8 cellular contexts compared by ENCODE assay signal in the genomic region with DNA sequence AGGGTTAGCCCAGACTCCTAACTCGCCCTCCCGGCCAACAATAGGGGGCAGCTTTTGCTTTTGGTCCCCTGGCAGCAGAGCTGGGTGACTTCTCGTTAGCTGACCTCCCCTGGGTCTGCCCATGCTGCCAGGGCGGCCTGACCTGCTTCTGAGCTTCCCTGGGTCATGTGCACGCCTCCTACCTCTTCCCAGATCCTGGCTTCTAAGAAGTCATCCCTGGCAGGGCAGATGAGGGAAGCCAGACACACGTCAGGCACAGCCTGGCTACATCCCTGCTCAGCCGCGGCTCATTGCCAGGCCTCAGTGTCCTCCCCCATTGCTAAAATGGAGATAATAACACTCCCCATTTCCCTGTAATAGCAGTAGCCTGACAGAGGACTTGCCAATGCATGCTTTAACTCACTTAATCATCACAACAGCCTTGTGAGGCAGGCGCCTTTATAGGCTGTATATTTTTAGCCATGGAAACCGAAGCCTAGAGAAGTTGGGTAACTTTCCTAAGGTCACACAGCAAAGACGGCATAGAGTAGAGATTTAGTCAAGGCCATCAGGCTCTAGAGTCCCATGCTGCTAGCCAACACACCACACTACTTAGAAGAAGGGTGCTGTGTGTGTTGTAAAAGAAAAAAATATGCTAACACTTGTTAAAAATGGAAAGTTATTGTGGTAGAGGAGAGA. TPM values are rescaled to one million over a fixed set of nuclear protein-coding genes. Genes with fewer than 3 reads are reported as not detected.
DNase-seq lines count a peak whose midpoint lies in the region; ATAC-seq and TF ChIP-seq lines count a peak whose summit lies in the region.

No MANE protein-coding gene starts in this region.

- TF ChIP-seq RAD21 in HCT116 (IDR thresholded peaks at IDR 0.05; ENCODE audit: low read depth) = no peak

- no peaks in the 10 kb centered on the region for H3K27me3 Mint-ChIP-seq in activated CD4-positive, alpha-beta memory T cell treated with anti-CD3 and anti-CD28 coated beads, Interleukin-2, amount 10 ng/mL, durations not matched to agents 7 days and 5 days

- H3K9me2 ChIP-seq in HCT116 (ENCODE audit: insufficient read depth) = no peaks in the 10 kb centered on the region

- ATAC-seq in HCT116 (no peak), Right ventricle myocardium superior (ENCODE audit: poor library complexity) (peak; percentile 80), HG02588 (IDR thresholded peaks at IDR 0.05; ENCODE audit: unreplicated experiment) (no peak)

- peak overlapping the region; percentile 90 for H3K4me2 ChIP-seq in HCT116 (ENCODE audit: low read length)

- H3K27ac Mint-ChIP-seq in activated CD4-positive, alpha-beta memory T cell treated with anti-CD3 and anti-CD28 coated beads, Interleukin-2, amount 10 ng/mL, durations not matched to agents 7 days and 5 days = no peak overlapping the region

- H3K4me3 ChIP-seq in HCT116 (replicated peaks in 1 of 2; ENCODE audit: low read depth in 1 of 2, low read length in 2 of 2) = no peak overlapping the region
- H3K4me3 ChIP-seq in sigmoid colon = peak overlapping the region in 3 of 4 donors; percentile 63 to 96 (median 64)

- no TSS peak for BruUV-seq in HCT116 (replicated peaks; lab: Mats Ljungman, UMichigan)

- H3K9me3 ChIP-seq in HCT116 (ENCODE audit: control insufficient read depth in 1 of 2, insufficient read depth in 1 of 2, low read depth in 1 of 2, low read length in 2 of 2) = no peaks in the 10 kb centered on the region
- no peaks in the 10 kb centered on the region for H3K9me3 ChIP-seq in sigmoid colon

- CTCF ChIA-PET in HCT116 (lab: Charles Lee) = no interaction called here
- CTCF ChIA-PET in activated CD4-positive, alpha-beta memory T cell treated with anti-CD3 and anti-CD28 coated beads, Interleukin-2, amount 10 ng/mL, durations not matched to agents 7 days and 5 days (lab: Charles Lee) = interaction anchor here (1.1 to 1.4 kb wide), 2 partner anchors 14 to 419 kb away, joined by 3 to 4 read pairs; a partner anchor contains a TSS

- H3K79me2 ChIP-seq in HCT116 (ENCODE audit: insufficient read depth, low read length) = peaks cover 30% of the 10 kb centered on the region

- intact Hi-C loops in HCT116 (cut with micrococcal nuclease) = no loop called here
- intact Hi-C loops in Right ventricle myocardium superior (cut with DNase I) = loop anchor here (10.0 kb wide), 1 partner anchor 417 kb away; a partner anchor contains a TSS
- intact Hi-C loops in sigmoid colon (cut with DNase I) = loop anchor here (1.0 kb wide), 1 partner anchor 70 kb away; no protein-coding TSS in a partner anchor

- POLR2A ChIA-PET in HCT116 (lab: Charles Lee) = interaction anchor here (1.0 kb wide), 1 partner anchor 57 kb away, joined by 4 read pairs; a partner anchor contains a TSS
- POLR2A ChIA-PET in activated CD4-positive, alpha-beta memory T cell treated with anti-CD3 and anti-CD28 coated beads, Interleukin-2, amount 10 ng/mL, durations not matched to agents 7 days and 5 days (lab: Charles Lee) = no interaction called here

- H3K9ac ChIP-seq in HCT116 (ENCODE audit: low read length) = peak overlapping the region; percentile 78; the same call in 1 of the 2 replicates

- peak overlapping the region; percentile 81 for H3K4me3 Mint-ChIP-seq in activated CD4-positive, alpha-beta memory T cell treated with anti-CD3 and anti-CD28 coated beads, Interleukin-2, amount 10 ng/mL, durations not matched to agents 7 days and 5 days

- H3K4me1 ChIP-seq in HCT116 (ENCODE audit: control insufficient read depth in 1 of 2, insufficient read depth in 2 of 2, low read length in 2 of 2) (peaks cover 8 to 33% of the 10 kb centered on the region in 2 experiments), sigmoid colon (peaks cover 0 to 54% (median 49%) of the 10 kb centered on the region in 4 donors)

- DNase-seq in HCT116 (ENCODE audit: low read depth, low spot score) = no peak
- DNase-seq in activated CD4-positive, alpha-beta memory T cell treated with anti-CD3 and anti-CD28 coated beads, Interleukin-2, amount 10 ng/mL, durations not matched to agents 7 days and 5 days = no peak
- DNase-seq in Right ventricle myocardium superior = peak; percentile 86
- peak; percentile 98 for DNase-seq in sigmoid colon
- no peak for DNase-seq in A172 (ENCODE audit: low spot score)
- DNase-seq in superior temporal gyrus (ENCODE audit: extremely low spot score) = no peak
- DNase-seq in NOMO-1 treated with dmso at 0.1 percent for 144 hours (lab: John Stamatoyannopoulos, UW; ENCODE audit: unreplicated experiment) = no peak

- H3K27ac ChIP-seq in HCT116 (ENCODE audit: low read depth, low read length) (peak overlapping the region; percentile 12; the same call in 1 of the 2 replicates), sigmoid colon (peak overlapping the region; percentile 78 to 98 (median 91))

- TF ChIP-seq EP300 in sigmoid colon (IDR thresholded peaks at IDR 0.05) = peak; percentile 75 to 84 (median 81)

- TF ChIP-seq POLR2A in HCT116 (IDR thresholded peaks at IDR 0.05; ENCODE audit: borderline replicate concordance, extremely low read depth, insufficient read depth, insufficient read length) (no peak), sigmoid colon (IDR thresholded peaks at IDR 0.05) (peak; percentile 71 to 74)

- RAD21 ChIA-PET in HCT116 (lab: Charles Lee; ENCODE audit: low non-redundant PET in 1 of 2, low total read pairs in 2 of 2, uncharacterized antibody in 2 of 2, unreplicated experiment in 2 of 2) = no interaction called here

- H3K36me3 ChIP-seq in HCT116 (ENCODE audit: control insufficient read depth in 1 of 2, insufficient read depth in 2 of 2, low read length in 2 of 2) = peaks cover 6 to 7% of the 10 kb centered on the region in 2 experiments; a peak in 2 of 4 replicates
- H3K36me3 ChIP-seq in sigmoid colon = peaks cover 6 to 26% (median 10%) of the 10 kb centered on the region in 4 donors

- H3K9me3 Mint-ChIP-seq in activated CD4-positive, alpha-beta memory T cell treated with anti-CD3 and anti-CD28 coated beads, Interleukin-2, amount 10 ng/mL, durations not matched to agents 7 days and 5 days = no peaks in the 10 kb centered on the region

- H3K36me3 Mint-ChIP-seq in activated CD4-positive, alpha-beta memory T cell treated with anti-CD3 and anti-CD28 coated beads, Interleukin-2, amount 10 ng/mL, durations not matched to agents 7 days and 5 days (ENCODE audit: low read depth) = peaks cover 16% of the 10 kb centered on the region

- peaks cover 46% of the 10 kb centered on the region for H3K4me1 Mint-ChIP-seq in activated CD4-positive, alpha-beta memory T cell treated with anti-CD3 and anti-CD28 coated beads, Interleukin-2, amount 10 ng/mL, durations not matched to agents 7 days and 5 days

- H4K20me1 ChIP-seq in HCT116 (ENCODE audit: insufficient read depth) = no peaks in the 10 kb centered on the region

- 78 to 82% methylated on average over 11 of the region's 11 CpGs for whole genome bisulfite sequencing in sigmoid colon, 2 donors

- no peak overlapping the region for H2AFZ ChIP-seq in HCT116 (ENCODE audit: low read depth, low read length, poor library complexity, severe bottlenecking)

- H3K27me3 ChIP-seq in HCT116 (ENCODE audit: insufficient read depth, low read length) (no peaks in the 10 kb centered on the region), sigmoid colon (no peaks in the 10 kb centered on the region)

- no peak for TF ChIP-seq CTCF in HCT116 (IDR thresholded peaks at IDR 0.05 in 2 of 3, conservative IDR thresholded peaks at IDR 0.05 in 1 of 3; ENCODE audit: borderline replicate concordance in 1 of 3, insufficient read depth in 1 of 3, low read depth in 2 of 3, low read length in 2 of 3)
- TF ChIP-seq CTCF in sigmoid colon (IDR thresholded peaks at IDR 0.05) = no peak

TF ChIP-seq in HCT116, 20 proteins besides CTCF, POLR2A, EP300 and RAD21 (continues in another document):
- no peak for TF ChIP-seq CBX3 (IDR thresholded peaks at IDR 0.05; ENCODE audit: low read depth)
- TF ChIP-seq EGR1 (IDR thresholded peaks at IDR 0.05; ENCODE audit: low read depth) = no peak

RNA-seq across cellular contexts. Expression of a gene that starts 2.1 kb away (rescaled TPM):
- total RNA-seq in HCT116 (2021; ENCODE audit: unreplicated experiment) = 11.0 TPM
- polyA plus RNA-seq in HCT116 (2012) = 11.4 and 12.1 TPM in 2 replicates
- total RNA-seq in activated CD4-positive, alpha-beta memory T cell treated with anti-CD3 and anti-CD28 coated beads, Interleukin-2, amount 10 ng/mL, durations not matched to agents 7 days and 5 days = 10 to 100 TPM; 14.3 to 14.4 TPM
- total RNA-seq in Right ventricle myocardium superior = 4.7 TPM
- 10 to 100 TPM in 3 of 4 donors, 1 to 10 TPM in 1; 6.6 to 24.6 (median 14.2) TPM for total RNA-seq in sigmoid colon
- polyA plus RNA-seq in sigmoid colon = 10 to 100 TPM in 1 of 3 donors, 1 to 10 TPM in 2; 5.4 to 20.6 (median 6.0) TPM
- total RNA-seq in A172 (2014; rRNA removed; shearing (Covaris generic)) = 0.17 and 0.57 TPM in 2 replicates

RNA-seq across cellular contexts. Expression of a gene that starts 6.0 kb away (rescaled TPM):
- total RNA-seq in HCT116 (2021; ENCODE audit: unreplicated experiment) = 67.5 TPM
- 109 and 112 TPM in 2 replicates for polyA plus RNA-seq in HCT116 (2012)
- 10 to 100 TPM; 75.4 to 76.1 TPM for total RNA-seq in activated CD4-positive, alpha-beta memory T cell treated with anti-CD3 and anti-CD28 coated beads, Interleukin-2, amount 10 ng/mL, durations not matched to agents 7 days and 5 days
- 31.3 TPM for total RNA-seq in Right ventricle myocardium superior
- 10 to 100 TPM; 12.5 to 22.5 (median 15.8) TPM for total RNA-seq in sigmoid colon
- polyA plus RNA-seq in sigmoid colon = 10 to 100 TPM; 13.8 to 77.5 (median 14.3) TPM
- total RNA-seq in A172 (2014; rRNA removed; shearing (Covaris generic)) = 98.8 and 110 TPM in 2 replicates

RNA-seq across cellular contexts. Expression of a gene that starts 13.8 kb away (rescaled TPM):
- total RNA-seq in HCT116 (2021; ENCODE audit: unreplicated experiment) (3.5 TPM), Right ventricle myocardium superior (0.86 TPM), sigmoid colon (1 to 10 TPM; 2.3 to 5.5 (median 4.4) TPM)
- polyA plus RNA-seq in HCT116 (2012) = 1.5 and 2.5 TPM in 2 replicates
- 1 to 10 TPM; 5.3 to 5.7 TPM for total RNA-seq in activated CD4-positive, alpha-beta memory T cell treated with anti-CD3 and anti-CD28 coated beads, Interleukin-2, amount 10 ng/mL, durations not matched to agents 7 days and 5 days
- polyA plus RNA-seq in sigmoid colon = 1 to 10 TPM in 1 of 3 donors, under 1 TPM in 1, not detected in 1; 0.69 to 7.7 TPM
- total RNA-seq in A172 (2014; rRNA removed; shearing (Covaris generic)) = 1.5 TPM in 2 replicates

RNA-seq across cellular contexts. Expression of a gene that starts 17.7 kb away (rescaled TPM):
- 135 TPM for total RNA-seq in HCT116 (2021; ENCODE audit: unreplicated experiment)
- polyA plus RNA-seq in HCT116 (2012) = 383 and 389 TPM in 2 replicates
- total RNA-seq in activated CD4-positive, alpha-beta memory T cell treated with anti-CD3 and anti-CD28 coated beads, Interleukin-2, amount 10 ng/mL, durations not matched to agents 7 days and 5 days = under 1 TPM; 0.55 to 0.71 TPM
- total RNA-seq in Right ventricle myocardium superior = 5.6 TPM
- 10 to 100 TPM in 1 of 4 donors, 1 to 10 TPM in 1, not detected in 2; 5.8 to 18.2 TPM for total RNA-seq in sigmoid colon
- 1,000 to 10,000 TPM in 2 of 3 donors, 100 to 1,000 TPM in 1; 704 to 2,364 (median 1,405) TPM for polyA plus RNA-seq in sigmoid colon
- total RNA-seq in A172 (2014; rRNA removed; shearing (Covaris generic)) = 220 and 316 TPM in 2 replicates

RNA-seq across cellular contexts. Expression of a gene that starts 52.6 kb away (rescaled TPM):
- total RNA-seq in HCT116 (2021; ENCODE audit: unreplicated experiment) = 195 TPM
- 287 and 325 TPM in 2 replicates for polyA plus RNA-seq in HCT116 (2012)
- 100 to 1,000 TPM; 167 to 178 TPM for total RNA-seq in activated CD4-positive, alpha-beta memory T cell treated with anti-CD3 and anti-CD28 coated beads, Interleukin-2, amount 10 ng/mL, durations not matched to agents 7 days and 5 days
- total RNA-seq in Right ventricle myocardium superior = 299 TPM
- 100 to 1,000 TPM; 129 to 271 (median 158) TPM for total RNA-seq in sigmoid colon
- polyA plus RNA-seq in sigmoid colon = 100 to 1,000 TPM; 125 to 158 (median 147) TPM
- total RNA-seq in A172 (2014; rRNA removed; shearing (Covaris generic)) = 447 and 579 TPM in 2 replicates

Comparison
In these comparisons a context has a peak if more than half of its experiments do, and no peak if none do; other contexts are left out.
1. DNase-seq: peak in Right ventricle myocardium superior (single experiment) and sigmoid colon (single experiment); none in HCT116 (single experiment), activated CD4-positive, alpha-beta memory T cell treated with anti-CD3 and anti-CD28 coated beads, Interleukin-2, amount 10 ng/mL, durations not matched to agents 7 days and 5 days (single experiment), A172 (single experiment), superior temporal gyrus (single experiment) and NOMO-1 treated with dmso at 0.1 percent for 144 hours (single experiment).
2. H3K4me3 ChIP-seq: peak in sigmoid colon (3 of 4); none in HCT116 (0 of 2).